Comparison of ENCODE assay signal across 8 cellular contexts in genomic region chr4:102390438-102390837, GRCh38. TPM values are rescaled to one million over a fixed set of nuclear protein-coding genes. Genes with fewer than 3 reads are reported as not detected.
DNase-seq lines count a peak whose midpoint lies in the region; ATAC-seq and TF ChIP-seq lines count a peak whose summit lies in the region.

No MANE protein-coding gene starts in this region.

- no peak overlapping the region for H3K27ac Mint-ChIP-seq in HFFc6
- no peak overlapping the region for H3K27ac Mint-ChIP-seq in osteocyte (ENCODE audit: unreplicated experiment)
- H3K27ac Mint-ChIP-seq in T-helper 2 cell treated with Interferon-gamma antibody and Interleukin-4, amounts not matched to agents 5 μg/mL and 100 μg/mL, for 36 hours: no peak overlapping the region

- H3K27me3 Mint-ChIP-seq in HFFc6 (ENCODE audit: insufficient read depth) (peaks cover 3% of the 10 kb centered on the region), osteocyte (ENCODE audit: unreplicated experiment) (peaks cover 40% of the 10 kb centered on the region)
- peaks cover 13% of the 10 kb centered on the region for H3K27me3 Mint-ChIP-seq in T-helper 2 cell treated with Interferon-gamma antibody and Interleukin-4, amounts not matched to agents 5 μg/mL and 100 μg/mL, for 36 hours (ENCODE audit: low read depth)

- no peak overlapping the region for H3K4me3 ChIP-seq in HL-60 (replicated peaks; ENCODE audit: insufficient read depth, low read length)
- no peak overlapping the region for H3K4me3 ChIP-seq in epithelial cell of esophagus (ENCODE audit: low read length)

- H3K4me1 Mint-ChIP-seq in HFFc6 (ENCODE audit: low read depth) (peaks cover 10% of the 10 kb centered on the region), osteocyte (ENCODE audit: unreplicated experiment) (no peaks in the 10 kb centered on the region)
- peaks cover 10% of the 10 kb centered on the region for H3K4me1 Mint-ChIP-seq in T-helper 2 cell treated with Interferon-gamma antibody and Interleukin-4, amounts not matched to agents 5 μg/mL and 100 μg/mL, for 36 hours (ENCODE audit: low read depth)

- DNase-seq in GM10266 (ENCODE audit: extremely low spot score): peak; percentile 12
- peak; percentile 87 for DNase-seq in HL-60 (ENCODE audit: low read depth in 1 of 2, low spot score in 1 of 2)
- peak; percentile 88 for DNase-seq in epithelial cell of esophagus (ENCODE audit: low read depth)
- no peak for DNase-seq in 8988T
- no peak for DNase-seq in HFFc6
- no peak for DNase-seq in osteocyte (ENCODE audit: extremely low spot score, unreplicated experiment)
- DNase-seq in T-helper 2 cell treated with Interferon-gamma antibody and Interleukin-4, amounts not matched to agents 5 μg/mL and 100 μg/mL, for 36 hours (ENCODE audit: low spot score): no peak

- H3K4me3 Mint-ChIP-seq in HFFc6 (no peak overlapping the region), osteocyte (ENCODE audit: unreplicated experiment) (no peak overlapping the region)
- H3K4me3 Mint-ChIP-seq in T-helper 2 cell treated with Interferon-gamma antibody and Interleukin-4, amounts not matched to agents 5 μg/mL and 100 μg/mL, for 36 hours: no peak overlapping the region

- ATAC-seq in GM21526 (IDR thresholded peaks at IDR 0.05; ENCODE audit: low FRiP score, unreplicated experiment): peak; percentile 87

- H3K27ac ChIP-seq in HL-60 (replicated peaks): peak overlapping the region; percentile 76

- no peaks in the 10 kb centered on the region for H3K36me3 Mint-ChIP-seq in HFFc6 (ENCODE audit: low read depth)
- no peaks in the 10 kb centered on the region for H3K36me3 Mint-ChIP-seq in osteocyte (ENCODE audit: unreplicated experiment)
- H3K36me3 Mint-ChIP-seq in T-helper 2 cell treated with Interferon-gamma antibody and Interleukin-4, amounts not matched to agents 5 μg/mL and 100 μg/mL, for 36 hours (ENCODE audit: low read depth): no peaks in the 10 kb centered on the region

- H3K27me3 ChIP-seq in HL-60 (ENCODE audit: insufficient read depth, poor library complexity, severe bottlenecking): no peaks in the 10 kb centered on the region

- TF ChIP-seq CTCF in GM10266 (IDR thresholded peaks at IDR 0.05; ENCODE audit: control insufficient read depth, insufficient read depth, low read depth, missing control alignments) (no peak), HL-60 (IDR thresholded peaks at IDR 0.05; ENCODE audit: insufficient read depth, low read length) (no peak), epithelial cell of esophagus (IDR thresholded peaks at IDR 0.05; ENCODE audit: insufficient read depth, low read depth, low read length, missing control alignments) (peak; percentile 32), HFFc6 (IDR thresholded peaks at IDR 0.05) (no peak; the same call in 1 of the 2 replicates), osteocyte (IDR thresholded peaks at IDR 0.05) (no peak)

- H3K9me3 Mint-ChIP-seq in HFFc6 (no peaks in the 10 kb centered on the region), osteocyte (ENCODE audit: unreplicated experiment) (no peaks in the 10 kb centered on the region)
- no peaks in the 10 kb centered on the region for H3K9me3 Mint-ChIP-seq in T-helper 2 cell treated with Interferon-gamma antibody and Interleukin-4, amounts not matched to agents 5 μg/mL and 100 μg/mL, for 36 hours

RNA-seq across cellular contexts. Expression of gene SLC39A8, which starts 45.2 kb away (rescaled TPM):
- total RNA-seq in HFFc6 (2021; fragmentation: NEBNext Ultra II Directional; extraction: Animal tissue kit (Norgen Biotek cat#: 25700)): 1 to 10 TPM in 4 of 6 experiments, under 1 TPM in 2; 0.38 to 2.6 (median 1.7) TPM
- total RNA-seq in osteocyte: 1.0 and 1.5 TPM in 2 replicates

Comparison
In these comparisons a context has a peak if more than half of its experiments do, and no peak if none do; other contexts are left out.
1. DNase-seq: peak in GM10266 (single experiment), HL-60 (2 of 2) and epithelial cell of esophagus (single experiment); none in 8988T (single experiment), HFFc6 (single experiment), osteocyte (single experiment) and T-helper 2 cell treated with Interferon-gamma antibody and Interleukin-4, amounts not matched to agents 5 μg/mL and 100 μg/mL, for 36 hours (single experiment).